Comparison of ENCODE assay signal across 9 cellular contexts in genomic region chr15:74396445-74397238, GRCh38. TPM values are rescaled to one million over a fixed set of nuclear protein-coding genes. Genes with fewer than 3 reads are reported as not detected.
DNase-seq lines count a peak whose midpoint lies in the region; ATAC-seq, FAIRE-seq and TF ChIP-seq lines count a peak whose summit lies in the region.
"Had no signal": no experiment of that assay in that cellular context is flagged by ENCODE, and none has a peak within 500 bp of the region (broad histone marks: within the 10 kb centered on the region; RNA-seq: fewer than 3 reads in every experiment).

No MANE protein-coding gene starts in this region.

- H3K4me3 ChIP-seq in DND-41 (ENCODE audit: low read depth in 1 of 2, low read length in 2 of 2) (no peak overlapping the region), Loucy (ENCODE audit: low read length, poor library complexity, severe bottlenecking) (peak overlapping the region; percentile 30), small intestine (ENCODE audit: low read depth in 1 of 2, low read length in 2 of 2) (no peak overlapping the region)

- H2AFZ ChIP-seq in DND-41 (ENCODE audit: low read depth, low read length): no peak overlapping the region
- peak overlapping the region; percentile 63; the same call in 1 of the 2 replicates for H2AFZ ChIP-seq in Loucy (ENCODE audit: low read length)

- peaks cover 92% of the 10 kb centered on the region for H3K4me1 Mint-ChIP-seq in activated naive CD4-positive, alpha-beta T cell treated with anti-CD3 and anti-CD28 coated beads, Interleukin-2, amount 50 U/mL, for 24 hours
- peaks cover 7% of the 10 kb centered on the region for H3K4me1 Mint-ChIP-seq in progenitor cell of endocrine pancreas (ENCODE audit: low read depth)

- no peaks in the 10 kb centered on the region for H3K27me3 Mint-ChIP-seq in activated naive CD4-positive, alpha-beta T cell treated with anti-CD3 and anti-CD28 coated beads, Interleukin-2, amount 50 U/mL, for 24 hours
- peaks cover 33% of the 10 kb centered on the region for H3K27me3 Mint-ChIP-seq in progenitor cell of endocrine pancreas

- H3K79me2 ChIP-seq in DND-41 (ENCODE audit: insufficient read depth, low read length) (no peaks in the 10 kb centered on the region), Loucy (ENCODE audit: insufficient read depth, low read length) (no peaks in the 10 kb centered on the region)

- H3K27ac Mint-ChIP-seq in activated naive CD4-positive, alpha-beta T cell treated with anti-CD3 and anti-CD28 coated beads, Interleukin-2, amount 50 U/mL, for 24 hours: peak overlapping the region; percentile 95
- peak overlapping the region; percentile 24 for H3K27ac Mint-ChIP-seq in progenitor cell of endocrine pancreas

- peaks cover 53% of the 10 kb centered on the region for H3K4me1 ChIP-seq in DND-41 (ENCODE audit: insufficient read depth, low read length)
- H3K4me1 ChIP-seq in Loucy (ENCODE audit: insufficient read depth, low read length, poor library complexity, severe bottlenecking): peaks cover 67% of the 10 kb centered on the region
- H3K4me1 ChIP-seq in small intestine (ENCODE audit: control insufficient read depth in 2 of 2, insufficient read depth in 1 of 2, low read depth in 1 of 2, low read length in 1 of 2): no peaks in the 10 kb centered on the region

- H3K27me3 ChIP-seq in DND-41 (ENCODE audit: insufficient read depth, low read length, poor library complexity) (no peaks in the 10 kb centered on the region), Loucy (ENCODE audit: insufficient read depth, low read length, poor library complexity, severe bottlenecking) (no peaks in the 10 kb centered on the region), small intestine (ENCODE audit: control insufficient read depth in 2 of 2, insufficient read depth in 2 of 2, low read length in 2 of 2) (no peaks in the 10 kb centered on the region)

- no peaks in the 10 kb centered on the region for H3K9me3 Mint-ChIP-seq in activated naive CD4-positive, alpha-beta T cell treated with anti-CD3 and anti-CD28 coated beads, Interleukin-2, amount 50 U/mL, for 24 hours
- no peaks in the 10 kb centered on the region for H3K9me3 Mint-ChIP-seq in progenitor cell of endocrine pancreas (ENCODE audit: low read depth)

- H3K9me3 ChIP-seq in DND-41 (ENCODE audit: insufficient read depth, low read length, severe bottlenecking) (no peaks in the 10 kb centered on the region), Loucy (ENCODE audit: insufficient read depth, low read depth, low read length) (no peaks in the 10 kb centered on the region), small intestine (ENCODE audit: control insufficient read depth, low read depth) (no peaks in the 10 kb centered on the region)

- no peaks in the 10 kb centered on the region for H3K36me3 Mint-ChIP-seq in activated naive CD4-positive, alpha-beta T cell treated with anti-CD3 and anti-CD28 coated beads, Interleukin-2, amount 50 U/mL, for 24 hours
- H3K36me3 Mint-ChIP-seq in progenitor cell of endocrine pancreas (ENCODE audit: insufficient read depth): no peaks in the 10 kb centered on the region

- peak; percentile 36 for DNase-seq in DND-41
- DNase-seq in GM20000 (ENCODE audit: low spot score): peak; percentile 78
- no peak for DNase-seq in progenitor cell of endocrine pancreas (ENCODE audit: low spot score, unreplicated experiment)
- DNase-seq in NCI-H510A (lab: John Stamatoyannopoulos, UW): no peak
- DNase-seq in small intestine: no peak

- H3K4me2 ChIP-seq in DND-41 (ENCODE audit: insufficient read depth, low read length) (no peak overlapping the region), Loucy (ENCODE audit: low read depth, low read length, poor library complexity, severe bottlenecking) (peak overlapping the region; percentile 53)

- TF ChIP-seq CTCF in DND-41 (IDR thresholded peaks at IDR 0.05; ENCODE audit: borderline replicate concordance, extremely low read depth, low read length, poor library complexity, severe bottlenecking) (no peak), GM20000 (IDR thresholded peaks at IDR 0.05; ENCODE audit: extremely low read depth, missing control alignments) (peak; percentile 13), Loucy (conservative IDR thresholded peaks at IDR 0.05; ENCODE audit: low read length) (no peak), progenitor cell of endocrine pancreas (IDR thresholded peaks at IDR 0.05; ENCODE audit: unreplicated experiment) (no peak)

- H3K27ac ChIP-seq in DND-41 (ENCODE audit: low read length) (peak overlapping the region; percentile 99), small intestine (ENCODE audit: low read depth in 1 of 2, low read length in 1 of 2) (peak overlapping the region in 1 of 2 donors; percentile 8)

- ATAC-seq in DND-41 (ENCODE audit: insufficient read depth, low read depth) (no peak), HG03457 (IDR thresholded peaks at IDR 0.05; ENCODE audit: unreplicated experiment) (no peak)

- H3K9ac ChIP-seq in DND-41 (ENCODE audit: low read depth, low read length): peak overlapping the region; percentile 1; the same call in 1 of the 2 replicates
- H3K9ac ChIP-seq in Loucy (ENCODE audit: low read depth, low read length, poor library complexity, severe bottlenecking): peak overlapping the region; percentile 68

- no peak for FAIRE-seq in small intestine (lab: Jason Lieb, UNC)

- 61 to 67% (median 63%) methylated on average over 9 of the region's 9 CpGs for WGBS in small intestine, 3 donors

- no peaks in the 10 kb centered on the region for H3K9me2 ChIP-seq in Loucy (replicated peaks; ENCODE audit: low read depth, low read length)

- H3K36me3 ChIP-seq in DND-41 (ENCODE audit: insufficient read depth, low read length) (no peaks in the 10 kb centered on the region), Loucy (ENCODE audit: insufficient read depth, low read length) (no peaks in the 10 kb centered on the region), small intestine (ENCODE audit: control insufficient read depth in 2 of 2, insufficient read depth in 2 of 2, low read length in 2 of 2) (no peaks in the 10 kb centered on the region)

- no peaks in the 10 kb centered on the region for H4K20me1 ChIP-seq in DND-41 (ENCODE audit: insufficient read depth, low read length)
- H4K20me1 ChIP-seq in Loucy (ENCODE audit: insufficient read depth, low read length, poor library complexity, severe bottlenecking): no peaks in the 10 kb centered on the region

- peak overlapping the region; percentile 78 for H3K4me3 Mint-ChIP-seq in activated naive CD4-positive, alpha-beta T cell treated with anti-CD3 and anti-CD28 coated beads, Interleukin-2, amount 50 U/mL, for 24 hours
- no peak overlapping the region for H3K4me3 Mint-ChIP-seq in progenitor cell of endocrine pancreas (ENCODE audit: low read depth)

- no peaks in the 10 kb centered on the region for H3F3A ChIP-seq in Loucy (ENCODE audit: low read depth)

RNA-seq across cellular contexts. Expression of gene CYP11A1, which starts 29.2 kb away (rescaled TPM):
- 1.6 and 2.0 TPM in 2 replicates for total RNA-seq in progenitor cell of endocrine pancreas
- polyA plus RNA-seq in small intestine: 1 to 10 TPM in 1 of 3 donors, under 1 TPM in 2; 0.54 to 2.7 (median 0.54) TPM
- total RNA-seq: NCI-H460 had no signal

RNA-seq across cellular contexts. Expression of gene SEMA7A, which starts 37.1 kb away (rescaled TPM):
- 1.9 and 2.6 TPM in 2 replicates for total RNA-seq in progenitor cell of endocrine pancreas
- polyA plus RNA-seq in small intestine: 1 to 10 TPM in 1 of 3 donors, under 1 TPM in 2; 0.45 to 4.3 (median 0.81) TPM

Comparison
In these comparisons a context has a peak if more than half of its experiments do, and no peak if none do; other contexts are left out.
1. DNase-seq: peak in DND-41 (single experiment) and GM20000 (single experiment); none in progenitor cell of endocrine pancreas (single experiment), NCI-H510A (single experiment) and small intestine (single experiment).